In the genomic region with DNA sequence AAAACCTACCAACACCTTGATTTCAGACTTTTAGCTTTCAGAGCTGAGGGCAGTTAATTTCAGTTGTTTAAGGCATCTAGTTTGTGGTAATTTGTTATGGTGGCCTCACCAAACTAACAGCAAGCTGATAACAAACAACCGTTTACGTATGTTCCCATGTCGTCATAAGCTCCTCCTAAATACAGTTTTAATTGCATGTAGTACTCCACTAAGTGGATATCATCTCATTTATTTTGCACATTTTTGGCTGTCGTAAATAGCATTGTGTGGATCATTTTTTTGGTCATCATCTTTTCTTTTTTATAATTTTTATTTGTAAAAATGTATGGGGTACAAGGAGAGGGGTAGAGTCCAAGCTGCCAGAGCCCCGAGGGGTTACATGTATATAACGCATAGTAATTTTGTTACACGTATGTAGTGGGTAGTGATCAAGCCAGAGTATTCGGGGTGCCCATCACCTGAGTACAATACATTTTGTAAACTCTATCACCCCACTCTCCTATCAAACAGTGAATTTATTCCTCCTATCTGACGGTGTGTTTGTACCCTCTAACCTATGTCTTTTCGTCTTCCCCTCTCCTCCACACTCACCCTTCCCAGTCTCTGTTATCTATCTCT, we compare ENCODE assay signal across 2 cellular contexts.
TF ChIP-seq lines count a peak whose summit lies in the region.

No MANE protein-coding gene starts in this region.

TF ChIP-seq in HepG2, 621 proteins besides CTCF, POLR2A, EP300 and RAD21:
- TF ChIP-seq CEBPB (IDR thresholded peaks at IDR 0.05; ENCODE audit: borderline replicate concordance, low read depth, low read length) (no peak), CREB1 (IDR thresholded peaks at IDR 0.05) (0 out of 2 replicates have a peak, but pooled peaks have one; percentile 44), CREB1 (CRISPR knock-in tag; IDR thresholded peaks at IDR 0.05) (no peak)

TF ChIP-seq in GM23338, 12 proteins besides CTCF, POLR2A, EP300 and RAD21:
- TF ChIP-seq, protein P1, sequence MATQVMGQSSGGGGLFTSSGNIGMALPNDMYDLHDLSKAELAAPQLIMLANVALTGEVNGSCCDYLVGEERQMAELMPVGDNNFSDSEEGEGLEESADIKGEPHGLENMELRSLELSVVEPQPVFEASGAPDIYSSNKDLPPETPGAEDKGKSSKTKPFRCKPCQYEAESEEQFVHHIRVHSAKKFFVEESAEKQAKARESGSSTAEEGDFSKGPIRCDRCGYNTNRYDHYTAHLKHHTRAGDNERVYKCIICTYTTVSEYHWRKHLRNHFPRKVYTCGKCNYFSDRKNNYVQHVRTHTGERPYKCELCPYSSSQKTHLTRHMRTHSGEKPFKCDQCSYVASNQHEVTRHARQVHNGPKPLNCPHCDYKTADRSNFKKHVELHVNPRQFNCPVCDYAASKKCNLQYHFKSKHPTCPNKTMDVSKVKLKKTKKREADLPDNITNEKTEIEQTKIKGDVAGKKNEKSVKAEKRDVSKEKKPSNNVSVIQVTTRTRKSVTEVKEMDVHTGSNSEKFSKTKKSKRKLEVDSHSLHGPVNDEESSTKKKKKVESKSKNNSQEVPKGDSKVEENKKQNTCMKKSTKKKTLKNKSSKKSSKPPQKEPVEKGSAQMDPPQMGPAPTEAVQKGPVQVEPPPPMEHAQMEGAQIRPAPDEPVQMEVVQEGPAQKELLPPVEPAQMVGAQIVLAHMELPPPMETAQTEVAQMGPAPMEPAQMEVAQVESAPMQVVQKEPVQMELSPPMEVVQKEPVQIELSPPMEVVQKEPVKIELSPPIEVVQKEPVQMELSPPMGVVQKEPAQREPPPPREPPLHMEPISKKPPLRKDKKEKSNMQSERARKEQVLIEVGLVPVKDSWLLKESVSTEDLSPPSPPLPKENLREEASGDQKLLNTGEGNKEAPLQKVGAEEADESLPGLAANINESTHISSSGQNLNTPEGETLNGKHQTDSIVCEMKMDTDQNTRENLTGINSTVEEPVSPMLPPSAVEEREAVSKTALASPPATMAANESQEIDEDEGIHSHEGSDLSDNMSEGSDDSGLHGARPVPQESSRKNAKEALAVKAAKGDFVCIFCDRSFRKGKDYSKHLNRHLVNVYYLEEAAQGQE (IDR thresholded peaks at IDR 0.05; ENCODE audit: unreplicated experiment): no peak
- TF ChIP-seq, protein P2, sequence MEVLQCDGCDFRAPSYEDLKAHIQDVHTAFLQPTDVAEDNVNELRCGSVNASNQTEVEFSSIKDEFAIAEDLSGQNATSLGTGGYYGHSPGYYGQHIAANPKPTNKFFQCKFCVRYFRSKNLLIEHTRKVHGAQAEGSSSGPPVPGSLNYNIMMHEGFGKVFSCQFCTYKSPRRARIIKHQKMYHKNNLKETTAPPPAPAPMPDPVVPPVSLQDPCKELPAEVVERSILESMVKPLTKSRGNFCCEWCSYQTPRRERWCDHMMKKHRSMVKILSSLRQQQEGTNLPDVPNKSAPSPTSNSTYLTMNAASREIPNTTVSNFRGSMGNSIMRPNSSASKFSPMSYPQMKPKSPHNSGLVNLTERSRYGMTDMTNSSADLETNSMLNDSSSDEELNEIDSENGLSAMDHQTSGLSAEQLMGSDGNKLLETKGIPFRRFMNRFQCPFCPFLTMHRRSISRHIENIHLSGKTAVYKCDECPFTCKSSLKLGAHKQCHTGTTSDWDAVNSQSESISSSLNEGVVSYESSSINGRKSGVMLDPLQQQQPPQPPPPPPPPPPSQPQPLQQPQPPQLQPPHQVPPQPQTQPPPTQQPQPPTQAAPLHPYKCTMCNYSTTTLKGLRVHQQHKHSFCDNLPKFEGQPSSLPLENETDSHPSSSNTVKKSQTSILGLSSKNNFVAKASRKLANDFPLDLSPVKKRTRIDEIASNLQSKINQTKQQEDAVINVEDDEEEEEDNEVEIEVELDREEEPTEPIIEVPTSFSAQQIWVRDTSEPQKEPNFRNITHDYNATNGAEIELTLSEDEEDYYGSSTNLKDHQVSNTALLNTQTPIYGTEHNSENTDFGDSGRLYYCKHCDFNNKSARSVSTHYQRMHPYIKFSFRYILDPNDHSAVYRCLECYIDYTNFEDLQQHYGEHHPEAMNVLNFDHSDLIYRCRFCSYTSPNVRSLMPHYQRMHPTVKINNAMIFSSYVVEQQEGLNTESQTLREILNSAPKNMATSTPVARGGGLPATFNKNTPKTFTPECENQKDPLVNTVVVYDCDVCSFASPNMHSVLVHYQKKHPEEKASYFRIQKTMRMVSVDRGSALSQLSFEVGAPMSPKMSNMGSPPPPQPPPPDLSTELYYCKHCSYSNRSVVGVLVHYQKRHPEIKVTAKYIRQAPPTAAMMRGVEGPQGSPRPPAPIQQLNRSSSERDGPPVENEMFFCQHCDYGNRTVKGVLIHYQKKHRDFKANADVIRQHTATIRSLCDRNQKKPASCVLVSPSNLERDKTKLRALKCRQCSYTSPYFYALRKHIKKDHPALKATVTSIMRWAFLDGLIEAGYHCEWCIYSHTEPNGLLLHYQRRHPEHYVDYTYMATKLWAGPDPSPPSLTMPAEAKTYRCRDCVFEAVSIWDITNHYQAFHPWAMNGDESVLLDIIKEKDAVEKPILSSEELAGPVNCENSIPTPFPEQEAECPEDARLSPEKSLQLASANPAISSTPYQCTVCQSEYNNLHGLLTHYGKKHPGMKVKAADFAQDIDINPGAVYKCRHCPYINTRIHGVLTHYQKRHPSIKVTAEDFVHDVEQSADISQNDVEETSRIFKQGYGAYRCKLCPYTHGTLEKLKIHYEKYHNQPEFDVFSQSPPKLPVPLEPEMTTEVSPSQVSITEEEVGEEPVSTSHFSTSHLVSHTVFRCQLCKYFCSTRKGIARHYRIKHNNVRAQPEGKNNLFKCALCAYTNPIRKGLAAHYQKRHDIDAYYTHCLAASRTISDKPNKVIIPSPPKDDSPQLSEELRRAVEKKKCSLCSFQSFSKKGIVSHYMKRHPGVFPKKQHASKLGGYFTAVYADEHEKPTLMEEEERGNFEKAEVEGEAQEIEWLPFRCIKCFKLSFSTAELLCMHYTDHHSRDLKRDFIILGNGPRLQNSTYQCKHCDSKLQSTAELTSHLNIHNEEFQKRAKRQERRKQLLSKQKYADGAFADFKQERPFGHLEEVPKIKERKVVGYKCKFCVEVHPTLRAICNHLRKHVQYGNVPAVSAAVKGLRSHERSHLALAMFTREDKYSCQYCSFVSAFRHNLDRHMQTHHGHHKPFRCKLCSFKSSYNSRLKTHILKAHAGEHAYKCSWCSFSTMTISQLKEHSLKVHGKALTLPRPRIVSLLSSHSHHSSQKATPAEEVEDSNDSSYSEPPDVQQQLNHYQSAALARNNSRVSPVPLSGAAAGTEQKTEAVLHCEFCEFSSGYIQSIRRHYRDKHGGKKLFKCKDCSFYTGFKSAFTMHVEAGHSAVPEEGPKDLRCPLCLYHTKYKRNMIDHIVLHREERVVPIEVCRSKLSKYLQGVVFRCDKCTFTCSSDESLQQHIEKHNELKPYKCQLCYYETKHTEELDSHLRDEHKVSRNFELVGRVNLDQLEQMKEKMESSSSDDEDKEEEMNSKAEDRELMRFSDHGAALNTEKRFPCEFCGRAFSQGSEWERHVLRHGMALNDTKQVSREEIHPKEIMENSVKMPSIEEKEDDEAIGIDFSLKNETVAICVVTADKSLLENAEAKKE (CRISPR knock-in tag; IDR thresholded peaks at IDR 0.05): no peak
- no peak for TF ChIP-seq EZH2phosphoT487 (IDR thresholded peaks at IDR 0.05; ENCODE audit: unreplicated experiment)
